In the genomic region with DNA sequence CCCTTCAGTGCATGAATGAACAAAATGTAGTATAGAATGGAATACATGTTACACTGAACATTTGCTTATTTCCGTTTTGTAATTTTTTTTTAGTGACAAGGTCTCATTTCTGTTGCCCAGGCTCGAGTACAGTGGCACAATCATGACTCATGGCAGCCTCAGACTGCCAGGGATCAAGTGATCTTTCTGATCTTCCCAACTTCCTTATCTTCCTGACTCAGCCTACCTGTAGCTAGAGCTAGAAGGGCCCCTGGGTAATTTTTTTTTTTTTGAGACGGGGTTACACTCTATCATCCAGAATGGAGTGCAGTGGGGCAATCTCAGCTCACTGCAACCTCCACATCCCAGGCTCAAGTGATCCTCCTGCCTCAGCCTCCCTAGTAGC, we compare ENCODE assay signal across 14 cellular contexts. TPM values are rescaled to one million over a fixed set of nuclear protein-coding genes. Genes with fewer than 3 reads are reported as not detected.
DNase-seq lines count a peak whose midpoint lies in the region; ATAC-seq and TF ChIP-seq lines count a peak whose summit lies in the region.
"Had no signal": no experiment of that assay in that cellular context is flagged by ENCODE, and none has a peak within 500 bp of the region (broad histone marks: within the 10 kb centered on the region; RNA-seq: fewer than 3 reads in every experiment).

No MANE protein-coding gene starts in this region.

- no peak overlapping the region for H3K4me3 Mint-ChIP-seq in activated naive CD4-positive, alpha-beta T cell treated with anti-CD3 and anti-CD28 coated beads, Interleukin-2, amount 10 ng/mL, durations not matched to agents 7 days and 5 days
- no peak overlapping the region for H3K4me3 Mint-ChIP-seq in GM23338
- H3K4me3 Mint-ChIP-seq: activated CD4-positive, alpha-beta T cell treated with anti-CD3 and anti-CD28 coated beads, Interleukin-2, amount 10 ng/mL, durations not matched to agents 7 days and 5 days; type B pancreatic cell had no signal

- H3K9me2 ChIP-seq in PC-9 (ENCODE audit: insufficient read depth) (no peaks in the 10 kb centered on the region), GM23338 (ENCODE audit: insufficient read depth) (no peaks in the 10 kb centered on the region)

- no TSS peak for BruUV-seq in PC-9 (replicated peaks; lab: Mats Ljungman, UMichigan)

- no peak for DNase-seq in activated naive CD4-positive, alpha-beta T cell treated with anti-CD3 and anti-CD28 coated beads, Interleukin-2, amount 10 ng/mL, durations not matched to agents 7 days and 5 days
- no peak for DNase-seq in activated naive CD4-positive, alpha-beta T cell (lab: John Stamatoyannopoulos, UW)
- peak; percentile 59 to 79 for DNase-seq in PC-9
- DNase-seq in epithelial cell of prostate (ENCODE audit: low read depth, low spot score), result peak; percentile 46
- peak; percentile 35 for DNase-seq in ureter (ENCODE audit: low spot score)
- DNase-seq in GM23338 (ENCODE audit: low spot score), result no peak
- DNase-seq in NCI-H510A (lab: John Stamatoyannopoulos, UW), result no peak
- DNase-seq: activated CD4-positive, alpha-beta T cell treated with anti-CD3 and anti-CD28 coated beads, Interleukin-2, amount 10 ng/mL, durations not matched to agents 7 days and 5 days; activated gamma-delta T cell; NCI-H1930; stimulated activated CD4-positive, alpha-beta T cell treated with anti-CD3 and anti-CD28 coated beads, Interleukin-12 subunit alpha, Interleukin-12 subunit beta, amount 100 ng/mL, for 4 hours had no signal

- H3F3A ChIP-seq in PC-9 (ENCODE audit: insufficient read depth, low read depth) (peaks cover 15% of the 10 kb centered on the region), GM23338 (replicated peaks; ENCODE audit: low read depth) (no peaks in the 10 kb centered on the region; the same call in 1 of the 2 replicates)

- H3K27me3 ChIP-seq in PC-9 (ENCODE audit: insufficient read depth, low read depth), result no peaks in the 10 kb centered on the region
- H3K27me3 ChIP-seq in GM23338 (ENCODE audit: insufficient read depth), result no peaks in the 10 kb centered on the region
- H3K27me3 ChIP-seq: ovary had no signal

- intact Hi-C loops in PC-9 (cut with micrococcal nuclease; ENCODE audit: unreplicated experiment), result loop anchor here (2.0 kb wide), 1 partner anchor 24 kb away; no protein-coding TSS in a partner anchor

- H3K79me2 ChIP-seq in PC-9 (ENCODE audit: low read depth) (peaks cover 46% of the 10 kb centered on the region), GM23338 (replicated peaks; ENCODE audit: insufficient read depth) (peaks cover 48% of the 10 kb centered on the region)

- H3K36me3 Mint-ChIP-seq in activated naive CD4-positive, alpha-beta T cell treated with anti-CD3 and anti-CD28 coated beads, Interleukin-2, amount 10 ng/mL, durations not matched to agents 7 days and 5 days, result peaks cover 29% of the 10 kb centered on the region
- peaks cover 11% of the 10 kb centered on the region for H3K36me3 Mint-ChIP-seq in GM23338 (ENCODE audit: low read depth)

- no peak for ATAC-seq in GM23338
- no peak for ATAC-seq in GM21529 (IDR thresholded peaks at IDR 0.05; ENCODE audit: unreplicated experiment)

- CTCF ChIA-PET in activated naive CD4-positive, alpha-beta T cell treated with anti-CD3 and anti-CD28 coated beads, Interleukin-2, amount 10 ng/mL, durations not matched to agents 7 days and 5 days (lab: Charles Lee), result no interaction called here
- CTCF ChIA-PET in PC-9 (lab: Charles Lee), result no interaction called here

- POLR2A ChIA-PET in PC-9 (lab: Charles Lee; ENCODE audit: unreplicated experiment), result interaction anchor here (0.5 to 0.7 kb wide), 3 partner anchors 22 to 513 kb away, joined by 4 to 14 read pairs (median 6); no protein-coding TSS in a partner anchor

- H3K9me3 ChIP-seq in PC-9 (ENCODE audit: insufficient read depth, low read depth), result 0 out of 2 replicates have a peak, but pooled peaks cover 5% of the 10 kb centered on the region
- H3K9me3 ChIP-seq: ovary had no signal

- peaks cover 31% of the 10 kb centered on the region for H3K4me1 Mint-ChIP-seq in activated naive CD4-positive, alpha-beta T cell treated with anti-CD3 and anti-CD28 coated beads, Interleukin-2, amount 10 ng/mL, durations not matched to agents 7 days and 5 days
- no peaks in the 10 kb centered on the region for H3K4me1 Mint-ChIP-seq in GM23338

- H2AFZ ChIP-seq in PC-9 (no peak overlapping the region), GM23338 (no peak overlapping the region)

- peaks cover 13% of the 10 kb centered on the region; the same call in 1 of the 2 replicates for H3K4me1 ChIP-seq in PC-9 (replicated peaks; ENCODE audit: insufficient read depth)
- H3K4me1 ChIP-seq in GM23338 (ENCODE audit: insufficient read depth), result no peaks in the 10 kb centered on the region

- no peak overlapping the region for H3K4me3 ChIP-seq in PC-9
- H3K4me3 ChIP-seq in GM23338, result no peak overlapping the region
- H3K4me3 ChIP-seq: ovary had no signal

- H3K27ac ChIP-seq in PC-9 (peak overlapping the region; percentile 61), epithelial cell of prostate (peak overlapping the region; percentile 64), GM23338 (ENCODE audit: low read depth) (no peak overlapping the region)
- H3K27ac ChIP-seq: ovary had no signal

- H3K36me3 ChIP-seq in PC-9 (ENCODE audit: low read depth), result 0 out of 2 replicates have a peak, but pooled peaks cover 3% of the 10 kb centered on the region
- H3K36me3 ChIP-seq in GM23338 (ENCODE audit: insufficient read depth), result no peaks in the 10 kb centered on the region
- H3K36me3 ChIP-seq: ovary had no signal

- peak overlapping the region; percentile 71 for H3K27ac Mint-ChIP-seq in activated naive CD4-positive, alpha-beta T cell treated with anti-CD3 and anti-CD28 coated beads, Interleukin-2, amount 10 ng/mL, durations not matched to agents 7 days and 5 days
- no peak overlapping the region for H3K27ac Mint-ChIP-seq in GM23338
- H3K27ac Mint-ChIP-seq: activated CD4-positive, alpha-beta T cell treated with anti-CD3 and anti-CD28 coated beads, Interleukin-2, amount 10 ng/mL, durations not matched to agents 7 days and 5 days; type B pancreatic cell had no signal

- no peaks in the 10 kb centered on the region for H3K27me3 Mint-ChIP-seq in activated naive CD4-positive, alpha-beta T cell treated with anti-CD3 and anti-CD28 coated beads, Interleukin-2, amount 10 ng/mL, durations not matched to agents 7 days and 5 days
- peaks cover 2% of the 10 kb centered on the region for H3K27me3 Mint-ChIP-seq in GM23338 (ENCODE audit: insufficient read depth, low read depth, poor library complexity)
- H3K27me3 Mint-ChIP-seq: activated CD4-positive, alpha-beta T cell treated with anti-CD3 and anti-CD28 coated beads, Interleukin-2, amount 10 ng/mL, durations not matched to agents 7 days and 5 days; type B pancreatic cell had no signal

- H3K4me2 ChIP-seq in PC-9 (peak overlapping the region; percentile 15), GM23338 (no peak overlapping the region)

- TF ChIP-seq CTCF in PC-9 (conservative IDR thresholded peaks at IDR 0.05) (no peak), GM23338 (conservative IDR thresholded peaks at IDR 0.05; ENCODE audit: low read depth in 2 of 2) (no peak)

- H4K20me1 ChIP-seq in PC-9 (ENCODE audit: insufficient read depth), result no peaks in the 10 kb centered on the region
- H4K20me1 ChIP-seq in GM23338 (replicated peaks; ENCODE audit: insufficient read depth), result peaks cover 5% of the 10 kb centered on the region

- no peaks in the 10 kb centered on the region for H3K9me3 Mint-ChIP-seq in activated naive CD4-positive, alpha-beta T cell treated with anti-CD3 and anti-CD28 coated beads, Interleukin-2, amount 10 ng/mL, durations not matched to agents 7 days and 5 days
- no peaks in the 10 kb centered on the region for H3K9me3 Mint-ChIP-seq in GM23338
- H3K9me3 Mint-ChIP-seq: activated CD4-positive, alpha-beta T cell treated with anti-CD3 and anti-CD28 coated beads, Interleukin-2, amount 10 ng/mL, durations not matched to agents 7 days and 5 days; type B pancreatic cell had no signal

TF ChIP-seq in GM23338, 12 proteins besides CTCF, POLR2A, EP300 and RAD21 (continues in another document):
- TF ChIP-seq STAT1 (IDR thresholded peaks at IDR 0.05; ENCODE audit: unreplicated experiment), result no peak
- no peak for TF ChIP-seq JUNB (IDR thresholded peaks at IDR 0.05; ENCODE audit: unreplicated experiment)
- no peak for TF ChIP-seq EZH2phosphoT487 (IDR thresholded peaks at IDR 0.05; ENCODE audit: unreplicated experiment)
- no peak for TF ChIP-seq NANOG (IDR thresholded peaks at IDR 0.05; ENCODE audit: borderline replicate concordance)
- TF ChIP-seq CREB1 (CRISPR knock-in tag; IDR thresholded peaks at IDR 0.05; ENCODE audit: low read depth), result no peak

RNA-seq across cellular contexts. Expression of a gene that starts 7.4 kb away (rescaled TPM):
- total RNA-seq in PC-9 (2021) (11.5 and 13.8 TPM in 2 replicates), ureter (5.8 TPM)
- 12.6 and 15.2 TPM in 2 replicates for total RNA-seq in GM23338 (2014; rRNA removed; shearing (Covaris generic))
- 2.9 and 3.0 TPM in 2 replicates for polyA plus RNA-seq in GM23338 (2016; fragmentation: Nextera tagmentation; extraction: Ambion mirVana)

RNA-seq across cellular contexts. Expression of a gene that starts 35.7 kb away (rescaled TPM):
- total RNA-seq in PC-9 (2021) (46.8 and 63.3 TPM in 2 replicates), ureter (18.0 TPM)
- 23.0 and 24.0 TPM in 2 replicates for total RNA-seq in GM23338 (2014; rRNA removed; shearing (Covaris generic))
- 7.9 TPM in 2 replicates for polyA plus RNA-seq in GM23338 (2016; fragmentation: Nextera tagmentation; extraction: Ambion mirVana)

RNA-seq across cellular contexts. Expression of a gene that starts 41.6 kb away (rescaled TPM):
- total RNA-seq in PC-9 (2021) (not detected in 2 replicates), ureter (3.0 TPM)
- total RNA-seq in GM23338 (2014; rRNA removed; shearing (Covaris generic)), result 0.49 and 0.82 TPM in 2 replicates
- 0.11 and 0.28 TPM in 2 replicates for polyA plus RNA-seq in GM23338 (2016; fragmentation: Nextera tagmentation; extraction: Ambion mirVana)

Comparison
In these comparisons a context has a peak if more than half of its experiments do, and no peak if none do; other contexts are left out.
1. DNase-seq: peak in PC-9 (2 of 2), epithelial cell of prostate (single experiment) and ureter (single experiment); none in activated naive CD4-positive, alpha-beta T cell treated with anti-CD3 and anti-CD28 coated beads, Interleukin-2, amount 10 ng/mL, durations not matched to agents 7 days and 5 days (single experiment), activated naive CD4-positive, alpha-beta T cell (0 of 4), GM23338 (single experiment) and NCI-H510A (single experiment).